Comparison of ENCODE assay signal across 12 cellular contexts in the genomic region with DNA sequence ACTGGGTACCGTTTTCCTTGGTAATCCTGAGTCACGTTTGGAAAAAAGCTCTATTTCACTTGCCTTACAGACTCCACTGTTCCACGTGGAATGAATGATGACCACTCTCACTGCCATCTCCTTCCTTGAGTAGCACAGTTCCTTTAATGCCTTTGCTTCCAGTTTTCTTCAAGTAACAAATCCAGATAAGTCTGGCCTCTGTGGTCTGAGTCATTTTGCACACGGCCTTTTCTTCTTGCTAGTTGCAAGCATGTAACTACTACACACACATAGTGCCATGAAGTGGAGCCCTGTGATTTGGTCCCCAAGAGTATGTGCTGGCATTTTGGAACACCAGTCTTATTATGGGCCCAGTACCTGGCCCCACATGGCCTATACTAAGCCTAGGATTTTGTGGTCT.
A peak's percentile ranks its signal among the peaks of the same experiment; 100 is the strongest.
DNase-seq lines count a peak whose midpoint lies in the region; ATAC-seq, FAIRE-seq and TF ChIP-seq lines count a peak whose summit lies in the region.
"Had no signal": no experiment of that assay in that cellular context is flagged by ENCODE, and none has a peak within 500 bp of the region (broad histone marks: within the 10 kb centered on the region; RNA-seq: fewer than 3 reads in every experiment).

No MANE protein-coding gene starts in this region.

- H3K27me3 ChIP-seq in ascending aorta = no peaks in the 10 kb centered on the region
- H3K27me3 ChIP-seq in tibial artery = no peaks in the 10 kb centered on the region

- no peak for FAIRE-seq in frontal cortex (lab: Jason Lieb, UNC)
- FAIRE-seq: bronchial epithelial cell had no signal

- H3K36me3 ChIP-seq in ascending aorta (peaks cover 1 to 9% of the 10 kb centered on the region in 2 donors), tibial artery (peaks cover 30 to 47% (median 33%) of the 10 kb centered on the region in 3 donors)

- H3K27me3 Mint-ChIP-seq in activated T-cell treated with anti-CD3 and anti-CD28 coated beads, Interleukin-2, amount 50 U/mL, for 24 hours = peaks cover 3% of the 10 kb centered on the region
- H3K27me3 Mint-ChIP-seq: type B pancreatic cell had no signal

- no peak overlapping the region for H3K4me3 Mint-ChIP-seq in activated T-cell treated with anti-CD3 and anti-CD28 coated beads, Interleukin-2, amount 50 U/mL, for 24 hours
- H3K4me3 Mint-ChIP-seq: type B pancreatic cell had no signal

- H3K27ac Mint-ChIP-seq in activated T-cell treated with anti-CD3 and anti-CD28 coated beads, Interleukin-2, amount 50 U/mL, for 24 hours = peak overlapping the region; percentile 87
- H3K27ac Mint-ChIP-seq: type B pancreatic cell had no signal

- no peaks in the 10 kb centered on the region for H3K9me3 Mint-ChIP-seq in activated T-cell treated with anti-CD3 and anti-CD28 coated beads, Interleukin-2, amount 50 U/mL, for 24 hours
- H3K9me3 Mint-ChIP-seq: type B pancreatic cell had no signal

- H3K4me1 Mint-ChIP-seq in activated T-cell treated with anti-CD3 and anti-CD28 coated beads, Interleukin-2, amount 50 U/mL, for 24 hours (ENCODE audit: low read depth) = peaks cover 30% of the 10 kb centered on the region

- no peaks in the 10 kb centered on the region for H3K9me3 ChIP-seq in ascending aorta
- H3K9me3 ChIP-seq in tibial artery = no peaks in the 10 kb centered on the region

- peak overlapping the region; percentile 82 to 85 for H3K27ac ChIP-seq in ascending aorta
- peak overlapping the region; percentile 66 to 80 for H3K27ac ChIP-seq in tibial artery

- H3K36me3 Mint-ChIP-seq in activated T-cell treated with anti-CD3 and anti-CD28 coated beads, Interleukin-2, amount 50 U/mL, for 24 hours (ENCODE audit: low read depth) = no peaks in the 10 kb centered on the region

- H3K4me3 ChIP-seq in ascending aorta = peak overlapping the region in 1 of 2 donors; percentile 57
- H3K4me3 ChIP-seq in tibial artery = peak overlapping the region; percentile 16 to 17

- intact Hi-C loops in ascending aorta (cut with DNase I) = loop anchor here (1.0 to 5.0 kb wide), 4 partner anchors 17 to 183 kb away; a partner anchor contains a TSS
- intact Hi-C loops in left ventricle myocardium superior (cut with micrococcal nuclease) = no loop called here
- intact Hi-C loops in tibial artery (cut with DNase I; ENCODE audit: low total_unique reads) = loop anchor here (10.0 kb wide), 1 partner anchor 61 kb away; no protein-coding TSS in a partner anchor

- no peak for DNase-seq in activated T-cell treated with anti-CD3 and anti-CD28 coated beads, Interleukin-2, amount 50 U/mL, for 24 hours
- DNase-seq in activated T-cell treated with anti-CD3 and anti-CD28 coated beads for 4 hours (no peak), ascending aorta (ENCODE audit: low spot score in 2 of 2) (peak; percentile 46 to 79), left ventricle myocardium superior (no peak), tibial artery (no peak), frontal cortex (ENCODE audit: low spot score in 2 of 2) (no peak), NCI-H2196 treated with DMSO at 0.1 percent for 48 hours (lab: John Stamatoyannopoulos, UW; ENCODE audit: unreplicated experiment) (no peak)
- DNase-seq: activated CD8-positive, alpha-beta memory T cell treated with anti-CD3 and anti-CD28 coated beads for 24 hours; NCI-H1694 treated with DMSO at 0.1 percent for 48 hours had no signal

- H3K4me1 ChIP-seq in ascending aorta (peaks cover 0 to 41% of the 10 kb centered on the region in 2 donors), tibial artery (peaks cover 0 to 69% (median 11%) of the 10 kb centered on the region in 4 donors)

- TF ChIP-seq CTCF in ascending aorta (IDR thresholded peaks at IDR 0.05) (no peak), tibial artery (IDR thresholded peaks at IDR 0.05) (no peak)

- peak; percentile 9 for ATAC-seq in left ventricle myocardium superior
- no peak for ATAC-seq in HG03196 (IDR thresholded peaks at IDR 0.05; ENCODE audit: unreplicated experiment)

Comparison
In these comparisons a context has a peak if more than half of its experiments do, and no peak if none do; other contexts are left out.
1. DNase-seq: peak in ascending aorta (2 of 2); none in activated T-cell treated with anti-CD3 and anti-CD28 coated beads, Interleukin-2, amount 50 U/mL, for 24 hours (single experiment), activated T-cell treated with anti-CD3 and anti-CD28 coated beads for 4 hours (single experiment), left ventricle myocardium superior (single experiment), tibial artery (0 of 2), frontal cortex (0 of 2) and NCI-H2196 treated with DMSO at 0.1 percent for 48 hours (single experiment).